Comparison of ENCODE assay signal across 25 cellular contexts in the genomic region with DNA sequence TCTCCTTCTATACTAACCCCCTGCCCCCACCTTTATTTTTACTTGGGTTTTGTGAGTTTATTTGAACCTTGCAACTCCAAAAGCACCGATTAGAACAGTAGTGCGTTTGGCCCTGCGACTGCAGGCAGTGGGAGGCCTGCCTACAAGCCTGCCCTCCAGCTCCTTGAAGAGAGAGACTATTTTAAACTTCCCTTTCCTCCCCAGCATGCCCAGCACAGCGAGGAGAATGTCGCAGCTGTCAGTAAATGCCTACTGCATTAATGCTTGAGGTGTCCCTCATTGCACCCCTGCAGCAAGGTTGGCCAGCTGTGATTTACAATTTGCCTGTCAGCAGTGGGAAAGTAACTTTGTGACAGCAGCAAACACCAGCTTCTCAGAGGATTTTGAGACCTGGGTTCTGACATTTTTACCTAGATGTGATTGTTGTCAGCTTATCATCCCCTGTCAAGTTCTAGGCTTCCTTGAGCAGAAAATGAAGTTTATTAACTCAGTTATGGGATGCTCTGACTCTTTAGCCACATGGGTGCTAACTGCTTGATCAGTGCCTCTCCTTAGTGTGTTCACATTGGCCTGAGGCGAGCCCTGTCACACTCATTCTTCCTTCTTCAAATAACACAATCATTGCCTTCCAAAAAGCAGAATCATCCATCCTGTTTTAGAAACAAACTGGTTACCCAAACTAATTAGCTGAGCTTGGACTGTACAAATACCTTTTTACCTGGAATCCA.
DNase-seq lines count a peak whose midpoint lies in the region; ATAC-seq and TF ChIP-seq lines count a peak whose summit lies in the region.
"Had no signal": no experiment of that assay in that cellular context is flagged by ENCODE, and none has a peak within 500 bp of the region (broad histone marks: within the 10 kb centered on the region; RNA-seq: fewer than 3 reads in every experiment).

No MANE protein-coding gene starts in this region.

- H3K27me3 ChIP-seq in GM23338 (ENCODE audit: insufficient read depth) (no peaks in the 10 kb centered on the region), foreskin keratinocyte (no peaks in the 10 kb centered on the region), neural progenitor cell (no peaks in the 10 kb centered on the region)
- H3K27me3 ChIP-seq: right atrium auricular region, SJSA1, transverse colon had no signal

- no peak for DNase-seq in GM23338 (ENCODE audit: low spot score)
- DNase-seq in RPMI8226 = peak; percentile 15
- peak in 1 of 2 donors; percentile 29 for DNase-seq in foreskin keratinocyte
- DNase-seq in neural progenitor cell (ENCODE audit: low spot score) = no peak
- no peak for DNase-seq in AG08396 (ENCODE audit: low spot score)
- DNase-seq in omental fat pad (ENCODE audit: low spot score) = no peak
- no peak for DNase-seq in activated T-cell treated with anti-CD3 and anti-CD28 coated beads, Interleukin-2, amount 50 U/mL, for 48 hours
- DNase-seq: activated CD4-positive, alpha-beta T cell treated with anti-CD3 and anti-CD28 coated beads for 4 hours; activated CD8-positive, alpha-beta memory T cell treated with anti-CD3 and anti-CD28 coated beads for 24 hours; activated T-cell treated with anti-CD3 and anti-CD28 coated beads, Interleukin-2, amount 50 U/mL, for 1 hour; HFFc6; kidney; NCI-H1436 treated with DMSO at 0.1 percent for 48 hours; NCI-H2107; NCI-H446 treated with DMSO at 0.1 percent for 48 hours; NK-92 treated with Interleukin-12 subunit alpha and Interleukin-12 subunit beta, amount 100 ng/mL, for 24 hours; stimulated activated naive CD8-positive, alpha-beta T cell treated with anti-CD3 and anti-CD28 coated beads, Interleukin-15, Interleukin-2, amounts not matched to agents 100 U/mL and 50 U/mL, for 24 hours; T-helper 1 cell; transverse colon had no signal

- H3K4me1 ChIP-seq in GM23338 (ENCODE audit: insufficient read depth) (no peaks in the 10 kb centered on the region), foreskin keratinocyte (no peaks in the 10 kb centered on the region), neural progenitor cell (no peaks in the 10 kb centered on the region)
- H3K4me1 ChIP-seq: right atrium auricular region, SJSA1 had no signal

- H3K9me3 ChIP-seq in neural progenitor cell (ENCODE audit: low read depth) = no peaks in the 10 kb centered on the region
- H3K9me3 ChIP-seq: right atrium auricular region, SJSA1, transverse colon had no signal

- H3K9ac ChIP-seq in neural progenitor cell = no peak overlapping the region

- H4K20me1 ChIP-seq in GM23338 (replicated peaks; ENCODE audit: insufficient read depth) = no peaks in the 10 kb centered on the region
- H4K20me1 ChIP-seq in neural progenitor cell (ENCODE audit: low read depth) = no peaks in the 10 kb centered on the region

- no peaks in the 10 kb centered on the region for H3K27me3 Mint-ChIP-seq in GM23338 (ENCODE audit: insufficient read depth, low read depth, poor library complexity)
- H3K27me3 Mint-ChIP-seq in neural progenitor cell (ENCODE audit: insufficient read depth, low read depth) = peaks cover 2% of the 10 kb centered on the region
- H3K27me3 Mint-ChIP-seq: dendritic cell treated with granulocyte-macrophage colony-stimulating factor and Interleukin-4, amounts not matched to agents 40 ng/mL and 50 ng/mL, for 4 days had no signal

- H3K79me2 ChIP-seq in GM23338 (replicated peaks; ENCODE audit: insufficient read depth) = no peaks in the 10 kb centered on the region
- H3K79me2 ChIP-seq in neural progenitor cell (ENCODE audit: low read depth) = no peaks in the 10 kb centered on the region

- H3K27ac ChIP-seq in GM23338 (ENCODE audit: low read depth) (no peak overlapping the region), foreskin keratinocyte (no peak overlapping the region), neural progenitor cell (no peak overlapping the region)
- H3K27ac ChIP-seq: right atrium auricular region, SJSA1 had no signal

- H3K4me1 Mint-ChIP-seq in GM23338 = no peaks in the 10 kb centered on the region
- H3K4me1 Mint-ChIP-seq in neural progenitor cell = peaks cover 31% of the 10 kb centered on the region

- ATAC-seq in GM23338 (no peak), foreskin keratinocyte (peak; percentile 62), omental fat pad (ENCODE audit: low FRiP score) (no peak), HG03571 (IDR thresholded peaks at IDR 0.05; ENCODE audit: unreplicated experiment) (no peak)
- ATAC-seq: K562; stimulated activated naive CD8-positive, alpha-beta T cell treated with anti-CD3 and anti-CD28 coated beads, Interleukin-15, Interleukin-2, amounts not matched to agents 100 U/mL and 50 U/mL, for 24 hours had no signal

- TF ChIP-seq CTCF in GM23338 (conservative IDR thresholded peaks at IDR 0.05; ENCODE audit: low read depth in 2 of 2) = no peak
- TF ChIP-seq CTCF in foreskin keratinocyte (conservative IDR thresholded peaks at IDR 0.05) = no peak
- no peak for TF ChIP-seq CTCF in neural progenitor cell (IDR thresholded peaks at IDR 0.05)
- TF ChIP-seq CTCF in omental fat pad (IDR thresholded peaks at IDR 0.05) = no peak

- H3K9me3 Mint-ChIP-seq in GM23338 = peaks cover 8% of the 10 kb centered on the region; the same call in 2 of the 3 replicates
- peaks cover 7% of the 10 kb centered on the region for H3K9me3 Mint-ChIP-seq in neural progenitor cell
- H3K9me3 Mint-ChIP-seq: dendritic cell treated with granulocyte-macrophage colony-stimulating factor and Interleukin-4, amounts not matched to agents 40 ng/mL and 50 ng/mL, for 4 days; HFFc6 had no signal

- H3F3A ChIP-seq in GM23338 (replicated peaks; ENCODE audit: low read depth) = no peaks in the 10 kb centered on the region
- no peaks in the 10 kb centered on the region for H3F3A ChIP-seq in neural progenitor cell (ENCODE audit: low read depth)

- H3K36me3 ChIP-seq in GM23338 (ENCODE audit: insufficient read depth) (no peaks in the 10 kb centered on the region), neural progenitor cell (no peaks in the 10 kb centered on the region)
- H3K36me3 ChIP-seq: right atrium auricular region, SJSA1, transverse colon had no signal

- H2AFZ ChIP-seq in GM23338 = peak overlapping the region; percentile 28; the same call in 1 of the 2 replicates
- H2AFZ ChIP-seq in neural progenitor cell (replicated peaks) = no peak overlapping the region

- no peak overlapping the region for H3K4me3 ChIP-seq in GM23338
- H3K4me3 ChIP-seq in neural progenitor cell = no peak overlapping the region
- H3K4me3 ChIP-seq: K562, right atrium auricular region, SJSA1, transverse colon had no signal

- no peaks in the 10 kb centered on the region for H3K9me2 ChIP-seq in GM23338 (ENCODE audit: insufficient read depth)

- H3K27ac Mint-ChIP-seq in GM23338 (no peak overlapping the region), neural progenitor cell (peak overlapping the region; percentile 53)
- H3K27ac Mint-ChIP-seq: dendritic cell treated with granulocyte-macrophage colony-stimulating factor and Interleukin-4, amounts not matched to agents 40 ng/mL and 50 ng/mL, for 4 days; HFFc6 had no signal

- no peak overlapping the region for H3K4me2 ChIP-seq in GM23338
- no peak overlapping the region for H3K4me2 ChIP-seq in neural progenitor cell

- H3K36me3 Mint-ChIP-seq in GM23338 (ENCODE audit: low read depth) = no peaks in the 10 kb centered on the region
- H3K36me3 Mint-ChIP-seq in neural progenitor cell = no peaks in the 10 kb centered on the region
- H3K36me3 Mint-ChIP-seq: CD14-positive monocyte had no signal

- H3K4me3 Mint-ChIP-seq in GM23338 (no peak overlapping the region), neural progenitor cell (no peak overlapping the region)
- H3K4me3 Mint-ChIP-seq: CD14-positive monocyte; dendritic cell treated with granulocyte-macrophage colony-stimulating factor and Interleukin-4, amounts not matched to agents 40 ng/mL and 50 ng/mL, for 4 days had no signal

TF ChIP-seq in GM23338, 12 proteins besides CTCF, POLR2A, EP300 and RAD21 (continues in another document):
- TF ChIP-seq EZH2 (IDR thresholded peaks at IDR 0.05; ENCODE audit: low read depth, unreplicated experiment) = no peak
- TF ChIP-seq JUNB (IDR thresholded peaks at IDR 0.05; ENCODE audit: unreplicated experiment) = no peak
- no peak for TF ChIP-seq ZNF331 (CRISPR knock-in tag; IDR thresholded peaks at IDR 0.05; ENCODE audit: low read depth)
- no peak for TF ChIP-seq REST (IDR thresholded peaks at IDR 0.05; ENCODE audit: unreplicated experiment)
- no peak for TF ChIP-seq POLR2AphosphoS5 (IDR thresholded peaks at IDR 0.05; ENCODE audit: low read depth)
